In genomic region chr10:121509776-121510175, GRCh38 we compare ENCODE assay signal across 15 cellular contexts.
DNase-seq lines count a peak whose midpoint lies in the region; ATAC-seq, FAIRE-seq and TF ChIP-seq lines count a peak whose summit lies in the region.
"Had no signal": no experiment of that assay in that cellular context is flagged by ENCODE, and none has a peak within 500 bp of the region (broad histone marks: within the 10 kb centered on the region; RNA-seq: fewer than 3 reads in every experiment).

No MANE protein-coding gene starts in this region.

- no peak for TF ChIP-seq POLR2A in body of pancreas (IDR thresholded peaks at IDR 0.05)

- H3K27ac ChIP-seq in angular gyrus (ENCODE audit: low read depth, low read length) (peak overlapping the region; percentile 29), hepatocyte (peak overlapping the region; percentile 40), body of pancreas (no peak overlapping the region)

- peaks cover 59% of the 10 kb centered on the region for H3K79me2 ChIP-seq in hepatocyte

- H3K4me3 Mint-ChIP-seq in Caco-2 (ENCODE audit: unreplicated experiment), result peak overlapping the region; percentile 24
- H3K4me3 Mint-ChIP-seq in progenitor cell of endocrine pancreas (ENCODE audit: low read depth), result no peak overlapping the region

- H3K36me3 ChIP-seq in Caco-2 (ENCODE audit: control insufficient read depth, insufficient read depth, low read length) (peaks cover 3% of the 10 kb centered on the region), hepatocyte (replicated peaks; ENCODE audit: insufficient read depth, low read depth) (no peaks in the 10 kb centered on the region), body of pancreas (replicated peaks in 1 of 2; ENCODE audit: insufficient read depth in 1 of 2, low read depth in 2 of 2) (no peaks in the 10 kb centered on the region)

- WGBS in hepatocyte (ENCODE audit: low lambda C conversion rate, missing lambda C conversion rate), result 86% methylated on average over 4 of the region's 4 CpGs
- 73 to 74% methylated on average over 4 of the region's 4 CpGs for WGBS in body of pancreas, 2 donors

- H3K4me3 ChIP-seq in Caco-2 (ENCODE audit: low read depth, low read length), result no peak overlapping the region
- no peak overlapping the region for H3K4me3 ChIP-seq in hepatocyte
- no peak overlapping the region for H3K4me3 ChIP-seq in body of pancreas

- peaks cover 46% of the 10 kb centered on the region for H3K4me1 Mint-ChIP-seq in Caco-2 (ENCODE audit: low read depth, unreplicated experiment)
- H3K4me1 Mint-ChIP-seq in progenitor cell of endocrine pancreas (ENCODE audit: low read depth), result peaks cover 19% of the 10 kb centered on the region

- H3K27ac Mint-ChIP-seq in Caco-2 (ENCODE audit: unreplicated experiment), result peak overlapping the region; percentile 52
- H3K27ac Mint-ChIP-seq in progenitor cell of endocrine pancreas, result peak overlapping the region; percentile 93

- no peak overlapping the region for H2AFZ ChIP-seq in hepatocyte

- POLR2A ChIA-PET in Caco-2 (lab: Charles Lee), result no interaction called here

- no TSS peak for BruUV-seq in Caco-2 (replicated peaks; lab: Mats Ljungman, UMichigan)

- no peaks in the 10 kb centered on the region for H3K9me2 ChIP-seq in hepatocyte (replicated peaks; ENCODE audit: insufficient read depth)

- FAIRE-seq in urothelium cell line (lab: Jason Lieb, UNC), result no peak
- FAIRE-seq: GM12891 had no signal

- intact Hi-C loops in Caco-2 (cut with micrococcal nuclease; ENCODE audit: unreplicated experiment) (loop anchor here (5.0 to 10.0 kb wide), 3 partner anchors 88 to 565 kb away; partner anchors contain the start of gene FGFR2), body of pancreas (cut with DNase I) (no loop called here)

- TF ChIP-seq CTCF in Caco-2 (IDR thresholded peaks at IDR 0.05; ENCODE audit: insufficient read depth in 1 of 2, low read depth in 1 of 2, low read length in 1 of 2, severe bottlenecking in 1 of 2, unreplicated experiment in 1 of 2), result no peak
- no peak for TF ChIP-seq CTCF in hepatocyte (IDR thresholded peaks at IDR 0.05; ENCODE audit: poor library complexity)
- TF ChIP-seq CTCF in progenitor cell of endocrine pancreas (IDR thresholded peaks at IDR 0.05; ENCODE audit: unreplicated experiment), result no peak
- no peak for TF ChIP-seq CTCF in body of pancreas (IDR thresholded peaks at IDR 0.05)

- H3K36me3 Mint-ChIP-seq in Caco-2 (ENCODE audit: insufficient read depth, unreplicated experiment) (peaks cover 98% of the 10 kb centered on the region), progenitor cell of endocrine pancreas (ENCODE audit: insufficient read depth) (peaks cover 51% of the 10 kb centered on the region)

- no peaks in the 10 kb centered on the region for H4K20me1 ChIP-seq in hepatocyte (ENCODE audit: insufficient read depth, poor library complexity, severe bottlenecking)

- H3K4me1 ChIP-seq in Caco-2 (peaks cover 64% of the 10 kb centered on the region), hepatocyte (ENCODE audit: insufficient read depth) (peaks cover 9% of the 10 kb centered on the region), body of pancreas (no peaks in the 10 kb centered on the region)

- DNase-seq in Caco-2 (no peak), hepatocyte (ENCODE audit: low spot score) (no peak), progenitor cell of endocrine pancreas (ENCODE audit: low spot score, unreplicated experiment) (no peak), urothelium cell line (ENCODE audit: low spot score) (no peak), body of pancreas (no peak)
- DNase-seq in activated naive CD4-positive, alpha-beta T cell treated with anti-CD3 and anti-CD28 coated beads, Interleukin-2, amount 50 U/mL, for 16 hours, result no peak
- DNase-seq: IMR-90, Kasumi-1, NCI-H1417, NCI-H2029 treated with DMSO at 0.1 percent for 48 hours, NCI-H510A treated with DMSO at 0.1 percent for 48 hours had no signal

- no peak for ATAC-seq in HG03039 (IDR thresholded peaks at IDR 0.05; ENCODE audit: unreplicated experiment)
- no peak for ATAC-seq in body of pancreas
- ATAC-seq: HCT116 had no signal

- no peaks in the 10 kb centered on the region for H3K9me3 Mint-ChIP-seq in Caco-2 (ENCODE audit: unreplicated experiment)
- H3K9me3 Mint-ChIP-seq in progenitor cell of endocrine pancreas (ENCODE audit: low read depth), result no peaks in the 10 kb centered on the region

- H3K9me3 ChIP-seq in Caco-2 (no peaks in the 10 kb centered on the region), hepatocyte (ENCODE audit: low read depth) (no peaks in the 10 kb centered on the region), body of pancreas (no peaks in the 10 kb centered on the region)

- H3K27me3 ChIP-seq in Caco-2 (replicated peaks; ENCODE audit: control insufficient read depth, insufficient read depth, low read length), result no peaks in the 10 kb centered on the region
- no peaks in the 10 kb centered on the region for H3K27me3 ChIP-seq in hepatocyte
- H3K27me3 ChIP-seq in body of pancreas, result no peaks in the 10 kb centered on the region

- H3K27me3 Mint-ChIP-seq in Caco-2 (ENCODE audit: insufficient read depth, unreplicated experiment) (no peaks in the 10 kb centered on the region), progenitor cell of endocrine pancreas (no peaks in the 10 kb centered on the region)

- CTCF ChIA-PET in Caco-2 (lab: Charles Lee), result no interaction called here

- peak overlapping the region; percentile 15 for H3K4me2 ChIP-seq in hepatocyte

Comparison
In these comparisons a context has a peak if more than half of its experiments do, and no peak if none do; other contexts are left out.
1. H3K27ac ChIP-seq: peak in angular gyrus (single experiment) and hepatocyte (single experiment); none in body of pancreas (0 of 4).